In genomic region chr2:8636691-8637636, GRCh38 we compare ENCODE assay signal across 1 cellular context.
TF ChIP-seq lines count a peak whose summit lies in the region.

No MANE protein-coding gene starts in this region.

TF ChIP-seq in HCT116, 20 proteins besides CTCF, POLR2A, EP300 and RAD21 (continued from another document):
- TF ChIP-seq MAX (IDR thresholded peaks at IDR 0.05) (no peak), YY1 (IDR thresholded peaks at IDR 0.05; ENCODE audit: extremely low read depth, insufficient replicate concordance, low read depth, low read length) (no peak)
TF ChIP-seq in HCT116: peak in this region for 0.
